Comparison of ENCODE assay signal across 9 cellular contexts in the genomic region with DNA sequence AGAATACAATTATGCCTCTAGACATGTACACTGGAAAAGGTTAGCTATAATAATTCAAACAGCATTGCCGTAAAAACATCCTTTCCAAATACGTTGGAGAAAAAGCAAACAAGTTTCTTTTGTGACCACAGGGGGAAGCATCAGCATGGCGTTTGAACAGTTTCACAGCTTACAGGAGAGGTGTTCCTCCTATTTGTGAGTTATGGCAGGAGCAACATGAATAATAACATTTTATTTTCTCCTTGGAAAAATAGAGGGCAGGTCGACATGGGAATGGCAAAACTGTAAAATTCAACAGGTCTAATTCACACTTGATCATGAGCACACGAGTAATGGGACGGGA. TPM values are rescaled to one million over a fixed set of nuclear protein-coding genes. Genes with fewer than 3 reads are reported as not detected.
DNase-seq lines count a peak whose midpoint lies in the region; ATAC-seq, FAIRE-seq and TF ChIP-seq lines count a peak whose summit lies in the region.
"Had no signal": no experiment of that assay in that cellular context is flagged by ENCODE, and none has a peak within 500 bp of the region (broad histone marks: within the 10 kb centered on the region; RNA-seq: fewer than 3 reads in every experiment).

No MANE protein-coding gene starts in this region.

- no peak overlapping the region for H3K27ac ChIP-seq in left lung

- TF ChIP-seq POLR2A in GM12892 (IDR thresholded peaks at IDR 0.05; ENCODE audit: low read depth, low read length) (no peak), H54 (IDR thresholded peaks at IDR 0.05; ENCODE audit: low read depth, low read length) (no peak)

- H3K27me3 ChIP-seq in adipocyte (replicated peaks; ENCODE audit: control insufficient read depth, insufficient read depth, low read length) (no peaks in the 10 kb centered on the region), left lung (no peaks in the 10 kb centered on the region)

- DNase-seq in ELR (ENCODE audit: low read depth) (peak; percentile 68), MV-4-11 (lab: John Stamatoyannopoulos, UW) (peak; percentile 41), adipocyte (ENCODE audit: low read depth) (peak; percentile 57), left lung (no peak), GM12892 (ENCODE audit: insufficient read length) (no peak), iPS-NIHi11 (ENCODE audit: low spot score) (no peak), H54 (ENCODE audit: insufficient read length, low spot score) (no peak)
- DNase-seq: natural killer cell had no signal

- intact Hi-C loops in left lung (cut with DNase I), result no loop called here

- H3K9ac ChIP-seq in adipocyte (ENCODE audit: low read length), result no peak overlapping the region

- H3K9me3 ChIP-seq in adipocyte (ENCODE audit: control insufficient read depth, low read length) (no peaks in the 10 kb centered on the region), left lung (no peaks in the 10 kb centered on the region)

- H3K36me3 ChIP-seq in adipocyte (ENCODE audit: control insufficient read depth, insufficient read depth, low read length, severe bottlenecking), result no peaks in the 10 kb centered on the region
- no peaks in the 10 kb centered on the region for H3K36me3 ChIP-seq in left lung

- H3K4me1 ChIP-seq in adipocyte (ENCODE audit: control insufficient read depth, insufficient read depth, low read length) (no peaks in the 10 kb centered on the region), left lung (peaks cover 0 to 8% of the 10 kb centered on the region in 2 donors)

- FAIRE-seq in GM12892 (lab: Jason Lieb, UNC), result no peak
- no peak for FAIRE-seq in H54 (lab: Jason Lieb, UNC)

- H3K4me3 ChIP-seq in adipocyte (ENCODE audit: low read length) (peak overlapping the region; percentile 31), left lung (no peak overlapping the region)

- peak; percentile 86 for ATAC-seq in left lung
- ATAC-seq in GM18907 (IDR thresholded peaks at IDR 0.05; ENCODE audit: unreplicated experiment), result no peak

- TF ChIP-seq CTCF in left lung (IDR thresholded peaks at IDR 0.05), result peak; percentile 31 to 40

RNA-seq across cellular contexts. Expression of a gene that starts 39.7 kb away (rescaled TPM):
- under 1 TPM in 1 of 2 donors, not detected in 1; 0.10 TPM for total RNA-seq in left lung
- not detected for polyA plus RNA-seq in GM12892 (2012; ENCODE audit: missing spikeins)
- total RNA-seq: natural killer cell had no signal

Comparison
In these comparisons a context has a peak if more than half of its experiments do, and no peak if none do; other contexts are left out.
1. DNase-seq: peak in ELR (single experiment), MV-4-11 (single experiment) and adipocyte (single experiment); none in left lung (0 of 2), GM12892 (single experiment), iPS-NIHi11 (single experiment) and H54 (single experiment).